Comparison of ENCODE assay signal across 18 cellular contexts in the genomic region with DNA sequence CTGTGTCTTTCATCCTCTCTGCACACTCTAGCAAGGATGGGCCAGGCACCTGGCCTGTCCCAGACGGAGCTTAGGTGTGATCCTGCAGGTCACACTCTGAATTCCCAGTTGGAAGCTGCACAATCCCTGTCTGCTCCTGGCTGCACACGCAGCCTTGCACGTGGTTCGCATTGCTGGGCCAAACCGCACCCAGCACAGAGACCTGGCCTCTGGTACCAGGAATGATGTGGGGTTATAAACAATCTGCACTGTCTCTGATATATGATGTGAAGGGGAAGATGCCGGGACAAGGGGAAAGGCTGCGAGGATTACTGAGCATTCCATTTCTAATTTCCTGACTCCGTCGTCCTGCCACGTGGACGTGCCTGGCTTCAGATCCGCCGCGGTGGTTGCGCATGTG.
DNase-seq lines count a peak whose midpoint lies in the region; ATAC-seq and TF ChIP-seq lines count a peak whose summit lies in the region.
"Had no signal": no experiment of that assay in that cellular context is flagged by ENCODE, and none has a peak within 500 bp of the region (broad histone marks: within the 10 kb centered on the region; RNA-seq: fewer than 3 reads in every experiment).

No MANE protein-coding gene starts in this region.

- H3K4me3 Mint-ChIP-seq in T-helper 2 cell treated with Interferon-gamma antibody and Interleukin-4, amounts not matched to agents 5 μg/mL and 100 μg/mL, for 36 hours, result no peak overlapping the region
- H3K4me3 Mint-ChIP-seq: IgD-negative memory B cell had no signal

- no peak overlapping the region for H2BK120ac ChIP-seq in neuronal stem cell (ENCODE audit: low read depth, low read length)

- peak overlapping the region; percentile 2 for H3K9ac ChIP-seq in neuronal stem cell (ENCODE audit: low read depth, low read length, poor library complexity)
- H3K9ac ChIP-seq: BLaER1 had no signal

- no peaks in the 10 kb centered on the region for H3K36me3 ChIP-seq in gastroesophageal sphincter
- H3K36me3 ChIP-seq in neuronal stem cell (replicated peaks in 1 of 2; ENCODE audit: control insufficient read depth in 2 of 2, insufficient read depth in 2 of 2, low read length in 2 of 2), result no peaks in the 10 kb centered on the region
- H3K36me3 ChIP-seq: BLaER1, HAP-1 had no signal

- H3K27me3 ChIP-seq in gastroesophageal sphincter, result peaks cover 5% of the 10 kb centered on the region
- H3K27me3 ChIP-seq in neuronal stem cell (ENCODE audit: control insufficient read depth in 3 of 3, insufficient read depth in 3 of 3, low read depth in 1 of 3, low read length in 3 of 3), result no peaks in the 10 kb centered on the region
- H3K27me3 ChIP-seq: BLaER1 had no signal

- peaks cover 4% of the 10 kb centered on the region for H3K36me3 Mint-ChIP-seq in T-helper 2 cell treated with Interferon-gamma antibody and Interleukin-4, amounts not matched to agents 5 μg/mL and 100 μg/mL, for 36 hours (ENCODE audit: low read depth)
- H3K36me3 Mint-ChIP-seq: CD4-positive, CD25-positive, alpha-beta regulatory T cell; IgD-negative memory B cell had no signal

- H3K14ac ChIP-seq in neuronal stem cell (ENCODE audit: low read length), result no peak overlapping the region

- H3K4me1 ChIP-seq in gastroesophageal sphincter, result no peaks in the 10 kb centered on the region
- H3K4me1 ChIP-seq in neuronal stem cell (ENCODE audit: control insufficient read depth in 2 of 2, insufficient read depth in 1 of 2, low read depth in 1 of 2, low read length in 2 of 2), result peaks cover 0 to 2% of the 10 kb centered on the region in 2 donors
- H3K4me1 ChIP-seq: HAP-1 had no signal

- no peak for TF ChIP-seq CTCF in gastroesophageal sphincter (IDR thresholded peaks at IDR 0.05)

- H3K4me2 ChIP-seq in neuronal stem cell (ENCODE audit: insufficient read depth, low read length, poor library complexity, severe bottlenecking), result no peak overlapping the region

- no peak overlapping the region for H2AFZ ChIP-seq in neuronal stem cell (ENCODE audit: low read length)

- no peak overlapping the region for H3K4ac ChIP-seq in neuronal stem cell (ENCODE audit: low read length)

- no peak for TF ChIP-seq EP300 in gastroesophageal sphincter (IDR thresholded peaks at IDR 0.05)

- no peaks in the 10 kb centered on the region for H3K9me3 ChIP-seq in gastroesophageal sphincter
- H3K9me3 ChIP-seq in neuronal stem cell (replicated peaks in 1 of 2; ENCODE audit: control insufficient read depth in 2 of 2, insufficient read depth in 1 of 2, low read depth in 1 of 2, low read length in 2 of 2), result no peaks in the 10 kb centered on the region
- H3K9me3 ChIP-seq: BLaER1, HAP-1 had no signal

- WGBS in gastroesophageal sphincter (ENCODE audit: low coverage in 1 of 2), 2 donors, result 43 to 69% methylated on average over 6 to 13 of the region's 15 CpGs
- no CpG with 5 or more reads among the region's 15 CpGs for WGBS in neuronal stem cell (ENCODE audit: extremely low coverage in 2 of 2, insufficient read length in 2 of 2, insufficient replicate concordance in 1 of 2), 2 donors

- peaks cover 14% of the 10 kb centered on the region for H3K9me3 Mint-ChIP-seq in T-helper 2 cell treated with Interferon-gamma antibody and Interleukin-4, amounts not matched to agents 5 μg/mL and 100 μg/mL, for 36 hours

- no peak overlapping the region for H2AK5ac ChIP-seq in neuronal stem cell (ENCODE audit: low read depth, low read length)

- DNase-seq in T-helper 2 cell treated with Interferon-gamma antibody and Interleukin-4, amounts not matched to agents 5 μg/mL and 100 μg/mL, for 36 hours (ENCODE audit: low spot score), result no peak
- DNase-seq in T-helper 2 cell (no peak), neuronal stem cell (ENCODE audit: low spot score) (no peak), SW 1271 (lab: John Stamatoyannopoulos, UW) (no peak), dedifferentiated amniotic fluid mesenchymal stem cell (ENCODE audit: extremely low spot score) (no peak), COLO829 (ENCODE audit: low spot score) (no peak)
- DNase-seq: AML-193; Calu3; CD4-positive, CD25-positive, alpha-beta regulatory T cell; DMS 273 treated with DMSO at 0.1 percent for 48 hours; GOT3 had no signal

- peak overlapping the region; percentile 28 for H3K27ac Mint-ChIP-seq in T-helper 2 cell treated with Interferon-gamma antibody and Interleukin-4, amounts not matched to agents 5 μg/mL and 100 μg/mL, for 36 hours
- H3K27ac Mint-ChIP-seq: IgD-negative memory B cell had no signal

- H2BK15ac ChIP-seq in neuronal stem cell (ENCODE audit: low read length), result no peak overlapping the region

- no peak overlapping the region for H4K91ac ChIP-seq in neuronal stem cell (ENCODE audit: low read depth, low read length, poor library complexity)

- H2BK5ac ChIP-seq in neuronal stem cell (ENCODE audit: low read length), result no peak overlapping the region

- H3K23ac ChIP-seq in neuronal stem cell (ENCODE audit: low read depth, low read length, poor library complexity), result no peak overlapping the region

- H3K79me1 ChIP-seq in neuronal stem cell (ENCODE audit: low read depth, low read length), result no peaks in the 10 kb centered on the region

- no peak overlapping the region for H3K27ac ChIP-seq in gastroesophageal sphincter
- no peak overlapping the region for H3K27ac ChIP-seq in neuronal stem cell (replicated peaks; ENCODE audit: low read length)
- H3K27ac ChIP-seq: 22Rv1, BLaER1 had no signal

- no peak for TF ChIP-seq POLR2A in gastroesophageal sphincter (IDR thresholded peaks at IDR 0.05)

- H3K4me3 ChIP-seq in gastroesophageal sphincter (no peak overlapping the region), neuronal stem cell (ENCODE audit: low read length in 2 of 2) (peak overlapping the region in 1 of 2 donors; percentile 10)
- H3K4me3 ChIP-seq: BLaER1, GM12878, HAP-1 had no signal

- peak overlapping the region; percentile 6 for H3K18ac ChIP-seq in neuronal stem cell (ENCODE audit: low read length)

- H2BK12ac ChIP-seq in neuronal stem cell (ENCODE audit: low read length), result no peak overlapping the region

- H4K8ac ChIP-seq in neuronal stem cell (ENCODE audit: low read depth, low read length), result no peak overlapping the region

- ATAC-seq in gastroesophageal sphincter (peak; percentile 66), GM21529 (IDR thresholded peaks at IDR 0.05; ENCODE audit: unreplicated experiment) (no peak)
- ATAC-seq: GM12878 had no signal

- peaks cover 5% of the 10 kb centered on the region for H3K27me3 Mint-ChIP-seq in T-helper 2 cell treated with Interferon-gamma antibody and Interleukin-4, amounts not matched to agents 5 μg/mL and 100 μg/mL, for 36 hours (ENCODE audit: low read depth)
- H3K27me3 Mint-ChIP-seq: CD4-positive, CD25-positive, alpha-beta regulatory T cell; IgD-negative memory B cell had no signal

- peaks cover 37% of the 10 kb centered on the region for H3K4me1 Mint-ChIP-seq in T-helper 2 cell treated with Interferon-gamma antibody and Interleukin-4, amounts not matched to agents 5 μg/mL and 100 μg/mL, for 36 hours (ENCODE audit: low read depth)
- H3K4me1 Mint-ChIP-seq: IgD-negative memory B cell had no signal
